ENCODE assay signal across 8 cellular contexts in the genomic region with DNA sequence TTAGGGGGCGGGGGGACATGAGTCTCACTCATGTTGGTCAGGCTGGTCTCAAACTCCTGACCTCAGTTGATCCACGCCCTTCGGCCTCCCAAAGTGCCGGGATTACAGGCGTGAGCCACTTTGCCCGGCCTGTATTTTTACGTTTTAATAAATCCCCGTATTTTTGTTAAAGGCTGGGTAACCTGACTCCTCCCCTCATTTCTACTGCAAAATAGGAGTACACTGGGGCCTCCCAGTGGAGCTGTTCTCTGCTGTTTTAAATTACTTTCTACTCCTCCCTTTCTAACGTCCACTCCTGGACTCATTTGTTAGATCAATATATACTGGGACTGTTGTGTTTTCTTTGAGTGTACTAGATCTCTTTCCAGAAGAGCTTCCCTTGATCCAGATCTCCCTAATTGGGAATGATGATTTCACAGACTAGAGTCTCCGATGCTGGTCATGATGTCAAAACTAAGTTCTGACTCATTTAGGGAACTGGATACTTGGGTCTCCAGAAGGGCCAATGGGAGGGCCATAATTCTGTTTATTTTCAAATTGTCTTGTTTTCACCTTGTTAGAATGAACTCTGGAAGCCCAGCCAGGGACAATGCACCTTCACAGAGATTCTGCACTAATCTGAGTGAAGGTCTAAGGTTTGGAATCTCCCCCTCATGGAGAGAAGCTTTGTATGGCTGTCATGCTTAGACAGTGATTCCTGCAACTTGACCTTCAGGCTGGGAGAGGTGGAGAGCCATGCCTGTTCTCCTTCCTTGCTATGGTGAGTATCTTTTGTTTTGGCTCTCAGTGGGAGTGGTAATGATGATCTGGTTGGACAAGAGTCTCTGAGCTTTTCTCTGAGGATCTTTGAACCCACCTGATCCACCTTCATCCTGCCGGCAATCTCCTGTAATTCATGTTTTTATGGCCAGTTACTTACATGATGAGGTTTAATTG. TPM values are rescaled to one million over a fixed set of nuclear protein-coding genes. Genes with fewer than 3 reads are reported as not detected.
A peak's percentile ranks its signal among the peaks of the same experiment; 100 is the strongest.
DNase-seq lines count a peak whose midpoint lies in the region; ATAC-seq, FAIRE-seq and TF ChIP-seq lines count a peak whose summit lies in the region.

No MANE protein-coding gene starts in this region.

- SMC1A ChIA-PET in GM12878 (lab: Charles Lee; ENCODE audit: uncharacterized antibody, unreplicated experiment), result interaction anchor here (0.9 to 1.3 kb wide), 3 partner anchors 26 to 295 kb away, joined by 3 to 5 read pairs (median 4); a partner anchor contains a TSS

- H3K4me1 ChIP-seq in HUES64 (ENCODE audit: insufficient read depth, low read length) (peaks cover 9% of the 10 kb centered on the region), GM12878 (ENCODE audit: control insufficient read depth, insufficient read depth, low read length) (peaks cover 18% of the 10 kb centered on the region), right lobe of liver (peaks cover 0 to 32% (median 13%) of the 10 kb centered on the region in 4 donors), upper lobe of right lung (peaks cover 36% of the 10 kb centered on the region)

- no peak for FAIRE-seq in GM12878 (lab: Jason Lieb, UNC)

- no peak for TF ChIP-seq RAD21 in GM12878 (IDR thresholded peaks at IDR 0.05; ENCODE audit: insufficient read depth, low read depth, low read length)

- TF ChIP-seq CTCF in AG04450 (IDR thresholded peaks at IDR 0.05; ENCODE audit: low read depth, low read length), result peak; percentile 21; the same call in 1 of the 2 replicates
- TF ChIP-seq CTCF in GM12878 (IDR thresholded peaks at IDR 0.05 in 2 of 3, conservative IDR thresholded peaks at IDR 0.05 in 1 of 3; ENCODE audit: control insufficient read depth in 2 of 3, extremely low read depth in 1 of 3, insufficient read depth in 1 of 3, low read depth in 3 of 3, low read length in 3 of 3), result peak in 2 of 3 experiments; percentile 13 to 18; a peak in 2 of 6 replicates
- TF ChIP-seq CTCF in right lobe of liver (IDR thresholded peaks at IDR 0.05), result peak in 1 of 4 donors; percentile 17
- no peak for TF ChIP-seq CTCF in upper lobe of right lung (IDR thresholded peaks at IDR 0.05)

- POLR2A ChIA-PET in AG04450 (lab: Yijun Ruan, JAX) (interaction anchor here (0.6 to 1.8 kb wide), 3 partner anchors 10 to 33 kb away, joined by 3 to 8 read pairs (median 5); a partner anchor contains a TSS), GM12878 (lab: Charles Lee) (interaction anchor here (0.6 to 10.9 kb wide), 6 partner anchors 9 to 1096 kb away, joined by 3 to 122 read pairs (median 4); a partner anchor contains a TSS)

- H2AFZ ChIP-seq in GM12878 (ENCODE audit: control insufficient read depth, low read depth, low read length), result no peak overlapping the region

- RAD21 ChIA-PET in GM12878 (lab: Charles Lee; ENCODE audit: unreplicated experiment), result interaction anchor here (0.8 to 2.2 kb wide), 5 partner anchors 26 to 98 kb away, joined by 3 to 10 read pairs (median 3); a partner anchor contains a TSS

- CTCF ChIA-PET in AG04450 (lab: Charles Lee), result interaction anchor here (0.8 to 1.7 kb wide), 2 partner anchors 41 to 67 kb away, joined by 4 read pairs; no protein-coding TSS in a partner anchor
- CTCF ChIA-PET in GM12878 (lab: Yijun Ruan, JAX), result interaction anchor here (0.6 to 3.3 kb wide), 8 partner anchors 26 to 101 kb away, joined by 3 to 22 read pairs (median 3); a partner anchor contains a TSS

- intact Hi-C loops in GM12878 (cut with micrococcal nuclease; ENCODE audit: unreplicated experiment) (no loop called here), right lobe of liver (cut with DNase I) (loop anchor here (10.0 kb wide), 1 partner anchor 62 kb away; a partner anchor contains a TSS), upper lobe of right lung (cut with DNase I) (loop anchor here (10.0 kb wide), 1 partner anchor 142 kb away; no protein-coding TSS in a partner anchor)

- H3K4me2 ChIP-seq in GM12878 (ENCODE audit: control insufficient read depth, insufficient read depth), result peak overlapping the region; percentile 30

- no peak for DNase-seq in AG04450 (ENCODE audit: low read depth, low spot score)
- no peak for DNase-seq in GM12878 (ENCODE audit: low read depth, low spot score)
- DNase-seq in right lobe of liver, result no peak
- no peak for DNase-seq in upper lobe of right lung
- DNase-seq in NCI-H1694 treated with DMSO at 0.1 percent for 48 hours (lab: John Stamatoyannopoulos, UW), result no peak
- DNase-seq in DMS153 treated with DMSO at 0.1 percent for 48 hours (lab: John Stamatoyannopoulos, UW; ENCODE audit: unreplicated experiment), result no peak

- no TSS peak for BruUV-seq in GM12878 (replicated peaks; lab: Mats Ljungman, UMichigan)

- H3K27me3 ChIP-seq in AG04450 (ENCODE audit: control insufficient read depth, insufficient read depth, low read length) (no peaks in the 10 kb centered on the region), HUES64 (ENCODE audit: insufficient read depth, low read length) (no peaks in the 10 kb centered on the region), GM12878 (replicated peaks in 1 of 2; ENCODE audit: control insufficient read depth in 2 of 2, insufficient read depth in 2 of 2, low read length in 1 of 2) (no peaks in the 10 kb centered on the region), right lobe of liver (no peaks in the 10 kb centered on the region), upper lobe of right lung (no peaks in the 10 kb centered on the region)

- H3K27ac ChIP-seq in AG04450 (ENCODE audit: low read depth, low read length) (peak overlapping the region; percentile 61), HUES64 (ENCODE audit: low read depth, low read length) (peak overlapping the region; percentile 97), GM12878 (ENCODE audit: control insufficient read depth, insufficient read depth) (peak overlapping the region; percentile 96), right lobe of liver (peak overlapping the region; percentile 20 to 96 (median 94)), upper lobe of right lung (peak overlapping the region; percentile 93)

- H3K9me3 ChIP-seq in AG04450 (ENCODE audit: control insufficient read depth, insufficient read depth, low read length), result no peaks in the 10 kb centered on the region
- H3K9me3 ChIP-seq in HUES64 (ENCODE audit: insufficient read depth, low read depth, low read length), result no peaks in the 10 kb centered on the region
- H3K9me3 ChIP-seq in GM12878 (replicated peaks; ENCODE audit: control insufficient read depth, insufficient read depth, low read length), result no peaks in the 10 kb centered on the region
- H3K9me3 ChIP-seq in right lobe of liver, result no peaks in the 10 kb centered on the region
- no peaks in the 10 kb centered on the region for H3K9me3 ChIP-seq in upper lobe of right lung

- H3K4me3 ChIP-seq in AG04450 (ENCODE audit: low read depth, low read length), result peak overlapping the region; percentile 92
- H3K4me3 ChIP-seq in HUES64 (ENCODE audit: low read length), result peak overlapping the region; percentile 98
- peak overlapping the region; percentile 82 for H3K4me3 ChIP-seq in GM12878
- peak overlapping the region; percentile 21 to 89 (median 81) for H3K4me3 ChIP-seq in right lobe of liver
- peak overlapping the region; percentile 86 for H3K4me3 ChIP-seq in upper lobe of right lung

- peaks cover 55% of the 10 kb centered on the region for H3K36me3 ChIP-seq in HUES64 (ENCODE audit: insufficient read depth, low read length)
- H3K36me3 ChIP-seq in GM12878 (ENCODE audit: control insufficient read depth in 2 of 2, insufficient read depth in 2 of 2, low read length in 1 of 2), result peaks cover 10 to 24% of the 10 kb centered on the region in 2 experiments
- peaks cover 11 to 41% (median 24%) of the 10 kb centered on the region in 4 donors for H3K36me3 ChIP-seq in right lobe of liver
- H3K36me3 ChIP-seq in upper lobe of right lung, result peaks cover 43% of the 10 kb centered on the region

- peak overlapping the region; percentile 99 for H3K9ac ChIP-seq in HUES64 (ENCODE audit: low read depth, low read length)
- H3K9ac ChIP-seq in GM12878 (ENCODE audit: control insufficient read depth, insufficient read depth, low read length), result peak overlapping the region; percentile 90

- no peak for TF ChIP-seq EP300 in GM12878 (IDR thresholded peaks at IDR 0.05; ENCODE audit: borderline replicate concordance in 1 of 2, control insufficient read depth in 1 of 2, low read depth in 2 of 2, low read length in 2 of 2)

- in situ Hi-C loops in GM12878 (cut with MboI), result loop anchor here (10.0 kb wide), 1 partner anchor 292 kb away; a partner anchor contains a TSS

- WGBS in HUES64, result 34% methylated on average over 10 of the region's 11 CpGs
- WGBS in GM12878 (ENCODE audit: insufficient coverage, insufficient replicate concordance, low lambda C conversion rate, missing lambda C conversion rate), result under 1% methylated on average over 11 of the region's 11 CpGs
- WGBS in right lobe of liver (ENCODE audit: insufficient coverage, low coverage, low lambda C conversion rate, missing lambda C conversion rate), result 24% methylated on average over 11 of the region's 11 CpGs

- peaks cover 52% of the 10 kb centered on the region for H3K79me2 ChIP-seq in GM12878 (ENCODE audit: control insufficient read depth, insufficient read depth, low read length)

- peaks cover 9% of the 10 kb centered on the region for H4K20me1 ChIP-seq in GM12878 (ENCODE audit: control insufficient read depth, insufficient read depth)

- ATAC-seq in GM12878 (peak; percentile 12; the same call in 1 of the 3 replicates), right lobe of liver (no peak), upper lobe of right lung (no peak), GM18907 (IDR thresholded peaks at IDR 0.05; ENCODE audit: unreplicated experiment) (no peak)

- TF ChIP-seq POLR2A in GM12878 (IDR thresholded peaks at IDR 0.05; ENCODE audit: low read depth, low read length) (no peak; the same call in 1 of the 2 replicates), right lobe of liver (IDR thresholded peaks at IDR 0.05) (no peak)

RNA-seq across cellular contexts. Expression of a gene that starts 9.4 kb away (rescaled TPM):
- polyA plus RNA-seq in AG04450 (2011; rRNA removed) (31.9 TPM in 2 replicates), GM12878 (2011; rRNA removed) (5.1 and 12.8 TPM in 2 replicates), GM12878 (2014; fragmentation: Illumina TruSeq; extraction: Trizol) (1.00 and 4.6 TPM in 2 replicates), GM12878 (2014; fragmentation: Nextera tagmentation; extraction: Ambion mirVana) (under 1 TPM; 0.11 to 0.33 TPM), GM12878 (2014; rRNA removed) (12.7 and 17.7 TPM in 2 replicates), GM12878 (2016; fragmentation: Nextera tagmentation; extraction: Ambion mirVana) (10 to 100 TPM; 39.1 to 40.5 TPM)
- 43.7 and 44.3 TPM in 2 replicates for polyA minus RNA-seq in AG04450 (2011; rRNA and poly(A)+ RNA removed)
- polyA plus RNA-seq in HUES64 (2013, experiment 1 of 2), result 31.2 TPM
- 31.6 TPM for polyA plus RNA-seq in HUES64 (2013, experiment 2 of 2)
- 55.2 and 66.8 TPM in 2 replicates for total RNA-seq in GM12878 (2013; cell fraction: nucleolus; rRNA removed)
- total RNA-seq in GM12878 (2014; rRNA removed) (23.5 and 24.0 TPM in 2 replicates), GM12878 (2014; rRNA removed; fragmentation: Illumina TruSeq; extraction: Trizol) (5.9 and 8.1 TPM in 2 replicates), GM12878 (2021) (27.2 and 29.3 TPM in 2 replicates), right lobe of liver (100 to 1,000 TPM in 2 of 6 experiments, 10 to 100 TPM in 4; 41.5 to 144 (median 47.5) TPM), upper lobe of right lung (112 TPM)
- polyA plus RNA-seq in GM12878 (2011; ENCODE audit: low read depth), result 8.8 TPM
- 11.5 and 13.7 TPM in 2 replicates for polyA plus RNA-seq in GM12878 (2011; cell fraction: cytosol; rRNA removed)
- polyA plus RNA-seq in GM12878 (2011; cell fraction: nucleus; rRNA removed), result 42.5 and 57.1 TPM in 2 replicates
- polyA plus RNA-seq in GM12878 (2012), result 20.1 and 23.6 TPM in 2 replicates
- 14.0 and 14.9 TPM in 2 replicates for polyA minus RNA-seq in GM12878 (2011; rRNA and poly(A)+ RNA removed)
- 14.2 and 14.9 TPM in 2 replicates for polyA minus RNA-seq in GM12878 (2011; cell fraction: cytosol; rRNA and poly(A)+ RNA removed)
- 45.8 and 51.9 TPM in 2 replicates for polyA minus RNA-seq in GM12878 (2011; cell fraction: nucleus; rRNA and poly(A)+ RNA removed)

RNA-seq across cellular contexts. Expression of a gene that starts 21.6 kb away (rescaled TPM):
- polyA plus RNA-seq in AG04450 (2011; rRNA removed) (46.6 and 50.4 TPM in 2 replicates), GM12878 (2011; rRNA removed) (3.7 and 9.8 TPM in 2 replicates), GM12878 (2014; fragmentation: Illumina TruSeq; extraction: Trizol) (1.3 and 8.0 TPM in 2 replicates), GM12878 (2014; fragmentation: Nextera tagmentation; extraction: Ambion mirVana) (1 to 10 TPM in 1 of 2 experiments, under 1 TPM in 1; 0.29 to 1.3 TPM), GM12878 (2014; rRNA removed) (22.8 and 26.3 TPM in 2 replicates), GM12878 (2016; fragmentation: Nextera tagmentation; extraction: Ambion mirVana) (10 to 100 TPM; 51.1 to 51.8 TPM)
- 22.7 and 36.9 TPM in 2 replicates for polyA minus RNA-seq in AG04450 (2011; rRNA and poly(A)+ RNA removed)
- 27.0 TPM for polyA plus RNA-seq in HUES64 (2013, experiment 1 of 2)
- 29.7 TPM for polyA plus RNA-seq in HUES64 (2013, experiment 2 of 2)
- total RNA-seq in GM12878 (2013; cell fraction: nucleolus; rRNA removed), result 47.6 and 52.7 TPM in 2 replicates
- total RNA-seq in GM12878 (2014; rRNA removed) (29.2 and 29.9 TPM in 2 replicates), GM12878 (2014; rRNA removed; fragmentation: Illumina TruSeq; extraction: Trizol) (10.9 and 12.3 TPM in 2 replicates), GM12878 (2021) (26.5 and 27.2 TPM in 2 replicates), right lobe of liver (100 to 1,000 TPM in 2 of 6 experiments, 10 to 100 TPM in 4; 73.2 to 442 (median 80.2) TPM), upper lobe of right lung (150 TPM)
- polyA plus RNA-seq in GM12878 (2011; ENCODE audit: low read depth), result 7.5 TPM
- polyA plus RNA-seq in GM12878 (2011; cell fraction: cytosol; rRNA removed), result 12.3 and 14.0 TPM in 2 replicates
- 22.0 and 36.5 TPM in 2 replicates for polyA plus RNA-seq in GM12878 (2011; cell fraction: nucleus; rRNA removed)
- 10.5 and 14.8 TPM in 2 replicates for polyA plus RNA-seq in GM12878 (2012)
- 7.6 and 8.8 TPM in 2 replicates for polyA minus RNA-seq in GM12878 (2011; rRNA and poly(A)+ RNA removed)
- 5.7 and 7.3 TPM in 2 replicates for polyA minus RNA-seq in GM12878 (2011; cell fraction: cytosol; rRNA and poly(A)+ RNA removed)
- 13.3 and 22.4 TPM in 2 replicates for polyA minus RNA-seq in GM12878 (2011; cell fraction: nucleus; rRNA and poly(A)+ RNA removed)

RNA-seq across cellular contexts. Expression of a gene that starts 21.9 kb away (rescaled TPM):
- 1.1 and 1.2 TPM in 2 replicates for polyA plus RNA-seq in AG04450 (2011; rRNA removed)
- polyA minus RNA-seq in AG04450 (2011; rRNA and poly(A)+ RNA removed), result 0.97 and 1.9 TPM in 2 replicates
- polyA plus RNA-seq in HUES64 (2013, experiment 1 of 2), result 1.1 TPM
- 0.95 TPM for polyA plus RNA-seq in HUES64 (2013, experiment 2 of 2)
- 0.66 and 1.0 TPM in 2 replicates for total RNA-seq in GM12878 (2013; cell fraction: nucleolus; rRNA removed)
- total RNA-seq in GM12878 (2014; rRNA removed), result 1.2 and 1.4 TPM in 2 replicates
- 1.4 and 1.6 TPM in 2 replicates for total RNA-seq in GM12878 (2014; rRNA removed; fragmentation: Illumina TruSeq; extraction: Trizol)
- total RNA-seq in GM12878 (2021), result 1.5 and 1.6 TPM in 2 replicates
- polyA plus RNA-seq in GM12878 (2011; ENCODE audit: low read depth), result 0.67 TPM
- 1.8 and 1.9 TPM in 2 replicates for polyA plus RNA-seq in GM12878 (2011; rRNA removed)
- 1.1 TPM in 2 replicates for polyA plus RNA-seq in GM12878 (2011; cell fraction: cytosol; rRNA removed)
- polyA plus RNA-seq in GM12878 (2011; cell fraction: nucleus; rRNA removed), result 0.82 and 1.1 TPM in 2 replicates
- polyA plus RNA-seq in GM12878 (2012), result 0.54 and 0.86 TPM in 2 replicates
- polyA plus RNA-seq in GM12878 (2014; fragmentation: Illumina TruSeq; extraction: Trizol), result 1.5 and 1.6 TPM in 2 replicates
- under 1 TPM; 0.69 TPM for polyA plus RNA-seq in GM12878 (2014; fragmentation: Nextera tagmentation; extraction: Ambion mirVana)
- 1.4 and 1.6 TPM in 2 replicates for polyA plus RNA-seq in GM12878 (2014; rRNA removed)
- 1 to 10 TPM; 1.6 to 2.5 TPM for polyA plus RNA-seq in GM12878 (2016; fragmentation: Nextera tagmentation; extraction: Ambion mirVana)
- polyA minus RNA-seq in GM12878 (2011; rRNA and poly(A)+ RNA removed), result 1.3 and 1.4 TPM in 2 replicates
- 0.94 TPM in 1 of 2 replicates, not detected in the other for polyA minus RNA-seq in GM12878 (2011; cell fraction: cytosol; rRNA and poly(A)+ RNA removed)
- polyA minus RNA-seq in GM12878 (2011; cell fraction: nucleus; rRNA and poly(A)+ RNA removed), result 0.29 and 0.36 TPM in 2 replicates
- 1 to 10 TPM in 1 of 6 experiments, under 1 TPM in 5; 0.37 to 1.2 (median 0.56) TPM for total RNA-seq in right lobe of liver
- total RNA-seq in upper lobe of right lung, result 2.0 TPM

RNA-seq across cellular contexts. Expression of a gene that starts 25.7 kb away (rescaled TPM):
- polyA plus RNA-seq in AG04450 (2011; rRNA removed) (39.0 and 49.4 TPM in 2 replicates), GM12878 (2011; rRNA removed) (13.0 and 22.4 TPM in 2 replicates), GM12878 (2014; fragmentation: Illumina TruSeq; extraction: Trizol) (16.3 and 21.5 TPM in 2 replicates), GM12878 (2014; fragmentation: Nextera tagmentation; extraction: Ambion mirVana) (10 to 100 TPM in 1 of 2 experiments, 1 to 10 TPM in 1; 7.2 to 12.5 TPM), GM12878 (2014; rRNA removed) (26.7 and 28.1 TPM in 2 replicates), GM12878 (2016; fragmentation: Nextera tagmentation; extraction: Ambion mirVana) (10 to 100 TPM; 18.5 to 21.8 TPM)
- 27.3 and 34.4 TPM in 2 replicates for polyA minus RNA-seq in AG04450 (2011; rRNA and poly(A)+ RNA removed)
- 37.2 TPM for polyA plus RNA-seq in HUES64 (2013, experiment 1 of 2)
- 35.9 TPM for polyA plus RNA-seq in HUES64 (2013, experiment 2 of 2)
- total RNA-seq in GM12878 (2013; cell fraction: nucleolus; rRNA removed), result 19.6 and 19.9 TPM in 2 replicates
- total RNA-seq in GM12878 (2014; rRNA removed) (24.6 and 26.9 TPM in 2 replicates), GM12878 (2014; rRNA removed; fragmentation: Illumina TruSeq; extraction: Trizol) (18.8 and 20.3 TPM in 2 replicates), GM12878 (2021) (22.5 and 22.7 TPM in 2 replicates), right lobe of liver (10 to 100 TPM; 20.3 to 44.8 (median 34.1) TPM), upper lobe of right lung (81.0 TPM)
- polyA plus RNA-seq in GM12878 (2011; ENCODE audit: low read depth), result 17.0 TPM
- polyA plus RNA-seq in GM12878 (2011; cell fraction: cytosol; rRNA removed), result 31.4 and 33.5 TPM in 2 replicates
- 16.9 and 20.6 TPM in 2 replicates for polyA plus RNA-seq in GM12878 (2011; cell fraction: nucleus; rRNA removed)
- 24.3 and 29.0 TPM in 2 replicates for polyA plus RNA-seq in GM12878 (2012)
- 17.0 and 28.1 TPM in 2 replicates for polyA minus RNA-seq in GM12878 (2011; rRNA and poly(A)+ RNA removed)
- polyA minus RNA-seq in GM12878 (2011; cell fraction: cytosol; rRNA and poly(A)+ RNA removed), result 4.1 and 7.6 TPM in 2 replicates
- 7.3 and 8.6 TPM in 2 replicates for polyA minus RNA-seq in GM12878 (2011; cell fraction: nucleus; rRNA and poly(A)+ RNA removed)

RNA-seq across cellular contexts. Expression of a gene that starts 30.2 kb away (rescaled TPM):
- polyA plus RNA-seq in AG04450 (2011; rRNA removed), result 34.2 and 38.3 TPM in 2 replicates
- polyA minus RNA-seq in AG04450 (2011; rRNA and poly(A)+ RNA removed), result 22.5 and 24.8 TPM in 2 replicates
- polyA plus RNA-seq in HUES64 (2013, experiment 1 of 2), result 110 TPM
- polyA plus RNA-seq in HUES64 (2013, experiment 2 of 2), result 114 TPM
- 5.2 and 7.8 TPM in 2 replicates for total RNA-seq in GM12878 (2013; cell fraction: nucleolus; rRNA removed)
- 146 and 163 TPM in 2 replicates for total RNA-seq in GM12878 (2014; rRNA removed)
- 97.1 and 99.1 TPM in 2 replicates for total RNA-seq in GM12878 (2014; rRNA removed; fragmentation: Illumina TruSeq; extraction: Trizol)
- total RNA-seq in GM12878 (2021), result 117 and 123 TPM in 2 replicates
- polyA plus RNA-seq in GM12878 (2011; ENCODE audit: low read depth), result 82.2 TPM
- polyA plus RNA-seq in GM12878 (2011; rRNA removed), result 81.9 and 101 TPM in 2 replicates
- 186 and 196 TPM in 2 replicates for polyA plus RNA-seq in GM12878 (2011; cell fraction: cytosol; rRNA removed)
- polyA plus RNA-seq in GM12878 (2011; cell fraction: nucleus; rRNA removed), result 68.3 and 79.7 TPM in 2 replicates
- 82.7 and 97.0 TPM in 2 replicates for polyA plus RNA-seq in GM12878 (2012)
- 116 and 131 TPM in 2 replicates for polyA plus RNA-seq in GM12878 (2014; fragmentation: Illumina TruSeq; extraction: Trizol)
- polyA plus RNA-seq in GM12878 (2014; fragmentation: Nextera tagmentation; extraction: Ambion mirVana), result 100 to 1,000 TPM; 245 to 248 TPM
- polyA plus RNA-seq in GM12878 (2014; rRNA removed), result 143 and 165 TPM in 2 replicates
- 100 to 1,000 TPM; 238 to 276 TPM for polyA plus RNA-seq in GM12878 (2016; fragmentation: Nextera tagmentation; extraction: Ambion mirVana)
- polyA minus RNA-seq in GM12878 (2011; rRNA and poly(A)+ RNA removed), result 102 and 120 TPM in 2 replicates
- 47.5 and 49.6 TPM in 2 replicates for polyA minus RNA-seq in GM12878 (2011; cell fraction: cytosol; rRNA and poly(A)+ RNA removed)
- 10.9 and 15.6 TPM in 2 replicates for polyA minus RNA-seq in GM12878 (2011; cell fraction: nucleus; rRNA and poly(A)+ RNA removed)
- total RNA-seq in right lobe of liver, result 10 to 100 TPM; 11.0 to 26.1 (median 11.6) TPM
- total RNA-seq in upper lobe of right lung, result 30.8 TPM
